ENCODE assay signal across 8 cellular contexts in genomic region chr3:179852117-179852886, GRCh38.
DNase-seq lines count a peak whose midpoint lies in the region; ATAC-seq, FAIRE-seq and TF ChIP-seq lines count a peak whose summit lies in the region.

No MANE protein-coding gene starts in this region.

- H2AFZ ChIP-seq in DND-41 (ENCODE audit: low read depth, low read length) (no peak overlapping the region), endothelial cell of umbilical vein (ENCODE audit: low read depth, low read length) (no peak overlapping the region)

- H4K20me1 ChIP-seq in DND-41 (ENCODE audit: insufficient read depth, low read length) (no peaks in the 10 kb centered on the region), endothelial cell of umbilical vein (replicated peaks; ENCODE audit: control insufficient read depth, extremely low read depth, insufficient read depth, low read length) (no peaks in the 10 kb centered on the region)

- no peaks in the 10 kb centered on the region for H3K27me3 ChIP-seq in DND-41 (ENCODE audit: insufficient read depth, low read length, poor library complexity)
- no peaks in the 10 kb centered on the region for H3K27me3 ChIP-seq in MG63
- no peaks in the 10 kb centered on the region for H3K27me3 ChIP-seq in endothelial cell of umbilical vein (ENCODE audit: control insufficient read depth in 2 of 2, insufficient read depth in 2 of 2, low read length in 2 of 2)

- dilution Hi-C loops in endothelial cell of umbilical vein (cut with MboI; ENCODE audit: extremely low pct_ligation_motif_present, low sequenced_read_pairs), result no loop called here

- H3K27ac ChIP-seq in DND-41 (ENCODE audit: low read length), result no peak overlapping the region
- no peak overlapping the region for H3K27ac ChIP-seq in endothelial cell of umbilical vein (ENCODE audit: insufficient read depth, low read depth, low read length)

- POLR2A ChIA-PET in endothelial cell of umbilical vein (lab: Charles Lee), result no interaction called here

- peaks cover 2% of the 10 kb centered on the region for H3K9me1 ChIP-seq in endothelial cell of umbilical vein (replicated peaks; ENCODE audit: control insufficient read depth, extremely low read depth, insufficient read depth, low read length)

- peak; percentile 29; the same call in 1 of the 3 replicates for ATAC-seq in DND-41 (ENCODE audit: insufficient read depth, low read depth)
- peak; percentile 88 for ATAC-seq in GM21717 (IDR thresholded peaks at IDR 0.05; ENCODE audit: unreplicated experiment)
- no peak for ATAC-seq in HG03135 (IDR thresholded peaks at IDR 0.05; ENCODE audit: unreplicated experiment)
- no peak for ATAC-seq in HG03460 (IDR thresholded peaks at IDR 0.05; ENCODE audit: unreplicated experiment)

- DNase-seq in DND-41, result no peak
- peak; percentile 80 for DNase-seq in MG63
- peak; percentile 5 for DNase-seq in endothelial cell of umbilical vein (ENCODE audit: low read depth, low spot score)
- no peak for DNase-seq in NCI-H146 treated with DMSO at 0.1 percent for 48 hours (lab: John Stamatoyannopoulos, UW; ENCODE audit: unreplicated experiment)
- DNase-seq in NCI-H2107 treated with DMSO at 0.1 percent for 48 hours (lab: John Stamatoyannopoulos, UW; ENCODE audit: unreplicated experiment), result no peak

- no peak overlapping the region for H3K4me3 ChIP-seq in DND-41 (ENCODE audit: low read depth in 1 of 2, low read length in 2 of 2)
- H3K4me3 ChIP-seq in MG63, result no peak overlapping the region
- no peak overlapping the region for H3K4me3 ChIP-seq in endothelial cell of umbilical vein (replicated peaks in 1 of 3; ENCODE audit: insufficient read depth in 1 of 3, low read depth in 1 of 3, low read length in 3 of 3)

- CTCF ChIA-PET in endothelial cell of umbilical vein (lab: Charles Lee), result interaction anchor here (0.7 to 2.0 kb wide), 11 partner anchors 8 to 794 kb away, joined by 3 to 17 read pairs (median 4); partner anchors contain the start of gene USP13

- H3K4me2 ChIP-seq in DND-41 (ENCODE audit: insufficient read depth, low read length), result no peak overlapping the region
- H3K4me2 ChIP-seq in endothelial cell of umbilical vein (ENCODE audit: insufficient read depth, low read length), result no peak overlapping the region

- no peaks in the 10 kb centered on the region for H3K79me2 ChIP-seq in DND-41 (ENCODE audit: insufficient read depth, low read length)
- no peaks in the 10 kb centered on the region for H3K79me2 ChIP-seq in endothelial cell of umbilical vein (ENCODE audit: control insufficient read depth, insufficient read depth, low read length)

- TF ChIP-seq CTCF in DND-41 (IDR thresholded peaks at IDR 0.05; ENCODE audit: borderline replicate concordance, extremely low read depth, low read length, poor library complexity, severe bottlenecking), result no peak
- peak in 1 of 2 donors; percentile 18 for TF ChIP-seq CTCF in endothelial cell of umbilical vein (IDR thresholded peaks at IDR 0.05; ENCODE audit: extremely low read depth in 1 of 2, insufficient read depth in 1 of 2, low read depth in 1 of 2, low read length in 2 of 2)

- no peaks in the 10 kb centered on the region for H3K4me1 ChIP-seq in DND-41 (ENCODE audit: insufficient read depth, low read length)
- no peaks in the 10 kb centered on the region for H3K4me1 ChIP-seq in endothelial cell of umbilical vein (ENCODE audit: control insufficient read depth, extremely low read depth, insufficient read depth, low read length)

- FAIRE-seq in endothelial cell of umbilical vein (lab: Jason Lieb, UNC), result no peak

- intact Hi-C loops in endothelial cell of umbilical vein (cut with micrococcal nuclease), result no loop called here

- no peak overlapping the region for H3K9ac ChIP-seq in DND-41 (ENCODE audit: low read depth, low read length)
- no peak overlapping the region for H3K9ac ChIP-seq in endothelial cell of umbilical vein (replicated peaks; ENCODE audit: extremely low read depth, insufficient read depth, low read length)

- H3K9me3 ChIP-seq in DND-41 (ENCODE audit: insufficient read depth, low read length, severe bottlenecking) (no peaks in the 10 kb centered on the region), MG63 (no peaks in the 10 kb centered on the region), endothelial cell of umbilical vein (replicated peaks; ENCODE audit: control insufficient read depth, insufficient read depth, low read length) (no peaks in the 10 kb centered on the region)

- peaks cover 55% of the 10 kb centered on the region for H3K36me3 ChIP-seq in DND-41 (ENCODE audit: insufficient read depth, low read length)
- no peaks in the 10 kb centered on the region for H3K36me3 ChIP-seq in MG63
- no peaks in the 10 kb centered on the region for H3K36me3 ChIP-seq in endothelial cell of umbilical vein (ENCODE audit: control insufficient read depth in 2 of 2, extremely low read depth in 1 of 2, insufficient read depth in 2 of 2, low read length in 2 of 2)

- TF ChIP-seq POLR2A in endothelial cell of umbilical vein (IDR thresholded peaks at IDR 0.05; ENCODE audit: low read depth, low read length), result no peak

- BruUV-seq in endothelial cell of umbilical vein (replicated peaks; lab: Mats Ljungman, UMichigan), result no TSS peak

TF ChIP-seq in endothelial cell of umbilical vein, 7 proteins besides CTCF, POLR2A, EP300 and RAD21:
- TF ChIP-seq JUN (IDR thresholded peaks at IDR 0.05; ENCODE audit: borderline replicate concordance, insufficient read depth, insufficient read length, low read depth), result no peak
- peak; percentile 5 for TF ChIP-seq FOS (IDR thresholded peaks at IDR 0.05; ENCODE audit: borderline replicate concordance, insufficient read depth, low read length)
TF ChIP-seq in endothelial cell of umbilical vein: peak in this region for 1.

Comparison
In these comparisons a context has a peak if more than half of its experiments do, and no peak if none do; other contexts are left out.
1. ATAC-seq: peak in DND-41 (single experiment) and GM21717 (single experiment); none in HG03135 (single experiment) and HG03460 (single experiment).
2. DNase-seq: peak in MG63 (single experiment) and endothelial cell of umbilical vein (single experiment); none in DND-41 (single experiment), NCI-H146 treated with DMSO at 0.1 percent for 48 hours (single experiment) and NCI-H2107 treated with DMSO at 0.1 percent for 48 hours (single experiment).